In genomic region chr3:79167651-79168416, GRCh38 we compare ENCODE assay signal across 16 cellular contexts.
DNase-seq lines count a peak whose midpoint lies in the region; ATAC-seq and TF ChIP-seq lines count a peak whose summit lies in the region.
"Had no signal": no experiment of that assay in that cellular context is flagged by ENCODE, and none has a peak within 500 bp of the region (broad histone marks: within the 10 kb centered on the region; RNA-seq: fewer than 3 reads in every experiment).

No MANE protein-coding gene starts in this region.

- DNase-seq in AG10803 (ENCODE audit: low read depth) (peak; percentile 93), LNCaP clone FGC (ENCODE audit: low read depth) (peak; percentile 74), choroid plexus epithelial cell (ENCODE audit: low read depth) (peak; percentile 95), mucosa of gallbladder (ENCODE audit: low spot score) (peak; percentile 19), G401 (ENCODE audit: low spot score) (no peak), erythroblast (lab: John Stamatoyannopoulos, UW) (no peak), NCI-H526 treated with DMSO at 0.1 percent for 48 hours (lab: John Stamatoyannopoulos, UW) (no peak)
- DNase-seq: Calu3, esophagus squamous epithelium, MM.1S, NCI-H69, right lobe of liver, uterus had no signal

- no peak for ATAC-seq in GM19452 (IDR thresholded peaks at IDR 0.05; ENCODE audit: unreplicated experiment)

- TF ChIP-seq CTCF in AG10803 (conservative IDR thresholded peaks at IDR 0.05; ENCODE audit: low read length) (no peak), LNCaP clone FGC (IDR thresholded peaks at IDR 0.05; ENCODE audit: control insufficient read depth, extremely low read depth, insufficient read depth) (no peak), choroid plexus epithelial cell (conservative IDR thresholded peaks at IDR 0.05; ENCODE audit: low read depth, low read length) (no peak)

- in situ Hi-C loops in G401 (cut with HindIII; ENCODE audit: low sequenced_read_pairs) = no loop called here

- TF ChIP-seq POLR2A in erythroblast (IDR thresholded peaks at IDR 0.05; ENCODE audit: low read length) = no peak

- H3K4me3 ChIP-seq in AG10803 (ENCODE audit: low read length) (no peak overlapping the region), LNCaP clone FGC (ENCODE audit: low read depth, low read length) (no peak overlapping the region), choroid plexus epithelial cell (ENCODE audit: low read depth, low read length) (no peak overlapping the region)
- H3K4me3 ChIP-seq: adrenal gland, esophagus squamous epithelium, lung, right lobe of liver, uterus had no signal

Comparison
In these comparisons a context has a peak if more than half of its experiments do, and no peak if none do; other contexts are left out.
1. DNase-seq: peak in AG10803 (single experiment), LNCaP clone FGC (single experiment), choroid plexus epithelial cell (single experiment) and mucosa of gallbladder (single experiment); none in G401 (single experiment), erythroblast (0 of 2) and NCI-H526 treated with DMSO at 0.1 percent for 48 hours (single experiment).